ENCODE assay signal across 8 cellular contexts in the genomic region with DNA sequence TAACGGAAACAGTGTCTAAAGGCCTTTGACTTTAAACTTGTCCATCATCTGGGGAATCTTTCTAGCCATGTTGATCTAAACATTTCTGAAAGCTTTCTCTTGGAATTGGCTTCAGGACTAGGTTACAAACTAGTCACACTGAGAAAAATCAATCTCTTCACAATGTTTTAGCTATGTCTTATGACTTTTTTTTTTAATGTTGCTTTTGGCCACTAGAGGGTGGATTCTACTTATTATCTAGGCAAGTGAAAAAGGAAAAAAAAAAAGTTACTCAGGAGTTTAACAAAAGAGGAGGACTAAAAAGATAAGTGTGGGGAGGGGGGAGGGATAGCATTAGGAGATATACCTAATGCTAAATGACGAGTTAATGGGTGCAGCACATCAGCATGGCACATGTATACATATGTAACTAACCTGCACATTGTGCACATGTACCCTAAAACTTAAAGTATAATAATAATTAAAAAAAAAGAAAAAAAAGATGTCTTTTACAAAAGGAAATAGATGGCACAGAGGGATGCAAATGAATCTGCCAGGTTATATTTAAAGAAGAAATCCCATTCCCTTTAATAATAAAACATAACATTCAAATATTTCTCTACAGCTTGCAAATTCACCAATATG.
DNase-seq lines count a peak whose midpoint lies in the region; ATAC-seq and TF ChIP-seq lines count a peak whose summit lies in the region.

No MANE protein-coding gene starts in this region.

- H3K27me3 ChIP-seq in SU-DHL-6 (ENCODE audit: low read length) = no peaks in the 10 kb centered on the region
- H3K27me3 ChIP-seq in right atrium auricular region = no peaks in the 10 kb centered on the region
- no peaks in the 10 kb centered on the region for H3K27me3 ChIP-seq in tibial nerve

- H3K4me3 ChIP-seq in SU-DHL-6 (ENCODE audit: insufficient read depth, low read length, poor library complexity, severe bottlenecking) (no peak overlapping the region), right atrium auricular region (no peak overlapping the region), tibial nerve (no peak overlapping the region)

- no peak for TF ChIP-seq POLR2A in tibial nerve (IDR thresholded peaks at IDR 0.05)

- peak; percentile 51 for DNase-seq in COLO829 (ENCODE audit: low spot score)
- no peak for DNase-seq in right atrium auricular region (ENCODE audit: low spot score)
- no peak for DNase-seq in tibial nerve (ENCODE audit: low spot score in 2 of 2)
- no peak for DNase-seq in stimulated activated naive CD4-positive, alpha-beta T cell treated with Interleukin-2 at 50 U/mL for 16 hours (lab: John Stamatoyannopoulos, UW)

- no peak overlapping the region for H2AFZ ChIP-seq in SU-DHL-6 (ENCODE audit: low read depth, low read length, severe bottlenecking)

- H3K9me3 ChIP-seq in SU-DHL-6 (ENCODE audit: insufficient read depth, low read length) = no peaks in the 10 kb centered on the region
- no peaks in the 10 kb centered on the region for H3K9me3 ChIP-seq in right atrium auricular region
- no peaks in the 10 kb centered on the region for H3K9me3 ChIP-seq in tibial nerve

- no peaks in the 10 kb centered on the region for H4K20me1 ChIP-seq in SU-DHL-6 (ENCODE audit: low read depth, low read length)

- H3K27ac ChIP-seq in SU-DHL-6 (ENCODE audit: low read depth, low read length) (no peak overlapping the region), right atrium auricular region (peak overlapping the region in 1 of 2 donors; percentile 47), tibial nerve (peak overlapping the region in 2 of 4 donors; percentile 19 to 69)

- TF ChIP-seq RAD21 in Ishikawa (IDR thresholded peaks at IDR 0.05; ENCODE audit: low read depth) = peak; percentile 33

- WGBS in tibial nerve, 2 donors = 42 to 51% methylated on average over 2 of the region's 2 CpGs

- TF ChIP-seq CTCF in SU-DHL-6 (IDR thresholded peaks at IDR 0.05; ENCODE audit: insufficient read depth, low read length, poor library complexity, severe bottlenecking) = peak; percentile 29
- peak; percentile 26 to 63 for TF ChIP-seq CTCF in right atrium auricular region (IDR thresholded peaks at IDR 0.05)
- TF ChIP-seq CTCF in tibial nerve (IDR thresholded peaks at IDR 0.05) = peak in 4 of 5 experiments; percentile 24 to 51 (median 42)

- H3K9ac ChIP-seq in SU-DHL-6 (ENCODE audit: low read length) = no peak overlapping the region

- H3K4me1 ChIP-seq in right atrium auricular region (no peaks in the 10 kb centered on the region), tibial nerve (peaks cover 0 to 10% (median 0%) of the 10 kb centered on the region in 4 donors)

- H3F3A ChIP-seq in SU-DHL-6 (ENCODE audit: insufficient read depth) = no peaks in the 10 kb centered on the region

- ATAC-seq in GM21825 (IDR thresholded peaks at IDR 0.05; ENCODE audit: unreplicated experiment) = no peak
- ATAC-seq in HG02884 (IDR thresholded peaks at IDR 0.05; ENCODE audit: unreplicated experiment) = no peak

- H3K79me2 ChIP-seq in SU-DHL-6 (ENCODE audit: insufficient read depth, low read length) = no peaks in the 10 kb centered on the region

- TF ChIP-seq EP300 in Ishikawa (IDR thresholded peaks at IDR 0.05; ENCODE audit: borderline replicate concordance) (no peak), tibial nerve (IDR thresholded peaks at IDR 0.05) (no peak)

- H3K36me3 ChIP-seq in SU-DHL-6 (ENCODE audit: low read length) (no peaks in the 10 kb centered on the region), right atrium auricular region (no peaks in the 10 kb centered on the region), tibial nerve (no peaks in the 10 kb centered on the region)

- H3K9me2 ChIP-seq in SU-DHL-6 (replicated peaks; ENCODE audit: insufficient read depth, low read length) = no peaks in the 10 kb centered on the region

- no peak overlapping the region for H3K4me2 ChIP-seq in SU-DHL-6 (ENCODE audit: low read depth, low read length, poor library complexity, severe bottlenecking)

TF ChIP-seq in Ishikawa, 13 proteins besides CTCF, POLR2A, EP300 and RAD21:
- TF ChIP-seq MAX (IDR thresholded peaks at IDR 0.05) = no peak
- TF ChIP-seq YY1 (IDR thresholded peaks at IDR 0.05; ENCODE audit: low read depth) = no peak
